Comparison of ENCODE assay signal across 8 cellular contexts in the genomic region with DNA sequence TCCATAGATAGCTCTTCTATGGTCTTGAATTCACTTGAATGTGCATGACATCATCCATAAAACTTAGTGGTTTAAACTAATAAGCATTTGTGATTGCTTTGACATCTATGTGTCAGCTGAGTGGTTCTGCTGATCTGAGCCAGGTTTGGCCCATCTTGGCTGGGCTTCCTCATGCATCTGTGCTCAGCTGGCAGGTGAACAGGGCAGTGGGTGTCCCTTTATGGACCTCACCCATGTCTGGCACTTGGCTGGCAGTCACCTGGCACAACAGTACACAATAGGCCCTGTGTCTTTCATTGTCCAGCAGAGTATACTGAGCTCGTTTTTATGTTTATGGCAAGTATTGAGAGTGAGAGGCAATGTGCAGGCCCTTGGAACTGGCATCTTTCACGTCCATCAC.
"Had no signal": no experiment of that assay in that cellular context is flagged by ENCODE, and none has a peak within 500 bp of the region (broad histone marks: within the 10 kb centered on the region; RNA-seq: fewer than 3 reads in every experiment).

No MANE protein-coding gene starts in this region.

- H3K27ac ChIP-seq: HL-60 had no signal

- H2AFZ ChIP-seq: GM23338 had no signal

- H3K4me2 ChIP-seq: GM23338 had no signal

- ATAC-seq: GM23338, K562 had no signal

- FAIRE-seq: H1, H54, K562 had no signal

- DNase-seq: H9, HCEC 1CT, IMR-90 had no signal

- H3K4me3 ChIP-seq: GM23338, K562 had no signal
